ENCODE assay signal across 1 cellular context in the genomic region with DNA sequence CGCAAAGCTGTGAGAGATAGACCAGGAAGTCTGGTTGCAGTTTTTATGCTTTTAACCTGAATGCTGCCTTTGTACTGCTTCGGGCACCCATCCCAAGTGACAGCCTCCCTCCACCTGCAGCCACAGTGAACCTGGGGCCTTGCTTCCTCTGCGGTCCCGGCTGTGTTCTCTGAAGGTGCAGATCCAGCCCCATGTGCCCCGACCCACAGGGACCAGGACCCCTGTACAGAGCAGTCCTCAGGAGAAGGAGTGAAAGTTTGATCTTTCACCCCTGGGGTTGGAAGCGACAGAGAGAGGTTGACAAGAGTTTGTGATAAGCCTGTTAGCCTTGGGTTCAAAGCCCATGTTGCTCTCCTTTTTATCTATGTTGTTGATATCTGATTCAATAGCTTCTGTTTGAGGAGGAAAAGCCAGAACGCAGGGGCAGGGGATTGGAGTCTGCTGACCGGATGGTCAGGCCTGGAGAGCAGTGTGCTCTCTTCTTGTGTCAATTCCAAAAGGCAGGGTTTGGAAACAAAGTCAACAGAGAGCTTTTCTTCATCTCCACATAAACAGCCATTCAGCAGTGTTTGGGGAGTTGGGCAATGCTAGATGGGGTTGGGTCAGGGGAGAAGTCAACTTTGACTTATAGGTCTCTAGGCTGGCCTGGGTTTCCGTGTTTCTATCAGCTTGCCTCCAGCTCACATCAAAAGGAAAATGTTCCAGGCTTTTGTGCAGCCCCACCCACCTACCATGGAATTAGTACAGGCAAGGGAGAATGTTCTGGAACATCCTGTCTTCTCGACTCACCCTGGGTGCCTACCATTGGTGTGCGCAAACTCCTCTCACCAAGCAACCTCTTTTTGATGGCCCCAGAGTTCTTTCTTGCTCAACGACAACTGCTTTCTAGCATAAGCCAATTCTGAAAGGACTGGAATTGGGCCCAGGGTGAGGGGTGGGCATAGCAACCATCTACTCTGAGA.
TF ChIP-seq lines count a peak whose summit lies in the region.

No MANE protein-coding gene starts in this region.

TF ChIP-seq in HepG2, 621 proteins besides CTCF, POLR2A, EP300 and RAD21 (continued from another document and continues in another):
- TF ChIP-seq, protein P1, sequence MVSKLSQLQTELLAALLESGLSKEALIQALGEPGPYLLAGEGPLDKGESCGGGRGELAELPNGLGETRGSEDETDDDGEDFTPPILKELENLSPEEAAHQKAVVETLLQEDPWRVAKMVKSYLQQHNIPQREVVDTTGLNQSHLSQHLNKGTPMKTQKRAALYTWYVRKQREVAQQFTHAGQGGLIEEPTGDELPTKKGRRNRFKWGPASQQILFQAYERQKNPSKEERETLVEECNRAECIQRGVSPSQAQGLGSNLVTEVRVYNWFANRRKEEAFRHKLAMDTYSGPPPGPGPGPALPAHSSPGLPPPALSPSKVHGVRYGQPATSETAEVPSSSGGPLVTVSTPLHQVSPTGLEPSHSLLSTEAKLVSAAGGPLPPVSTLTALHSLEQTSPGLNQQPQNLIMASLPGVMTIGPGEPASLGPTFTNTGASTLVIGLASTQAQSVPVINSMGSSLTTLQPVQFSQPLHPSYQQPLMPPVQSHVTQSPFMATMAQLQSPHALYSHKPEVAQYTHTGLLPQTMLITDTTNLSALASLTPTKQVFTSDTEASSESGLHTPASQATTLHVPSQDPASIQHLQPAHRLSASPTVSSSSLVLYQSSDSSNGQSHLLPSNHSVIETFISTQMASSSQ (IDR thresholded peaks at IDR 0.05; ENCODE audit: low read depth) = peak; percentile 97
- TF ChIP-seq, protein P1 (CRISPR knock-in tag; IDR thresholded peaks at IDR 0.05; ENCODE audit: borderline replicate concordance) = peak; percentile 99
- TF ChIP-seq TCF7L2 (IDR thresholded peaks at IDR 0.05; ENCODE audit: low read depth, low read length) = peak; percentile 95
- no peak for TF ChIP-seq ATF1 (CRISPR knock-in tag; IDR thresholded peaks at IDR 0.05)
- peak; percentile 75 for TF ChIP-seq ZNF501 (CRISPR knock-in tag; IDR thresholded peaks at IDR 0.05)
- peak; percentile 81; the same call in 1 of the 2 replicates for TF ChIP-seq ZNF557 (CRISPR knock-in tag; IDR thresholded peaks at IDR 0.05)
- TF ChIP-seq ZNF224 (CRISPR knock-in tag; IDR thresholded peaks at IDR 0.05) = no peak
- TF ChIP-seq, protein P2, sequence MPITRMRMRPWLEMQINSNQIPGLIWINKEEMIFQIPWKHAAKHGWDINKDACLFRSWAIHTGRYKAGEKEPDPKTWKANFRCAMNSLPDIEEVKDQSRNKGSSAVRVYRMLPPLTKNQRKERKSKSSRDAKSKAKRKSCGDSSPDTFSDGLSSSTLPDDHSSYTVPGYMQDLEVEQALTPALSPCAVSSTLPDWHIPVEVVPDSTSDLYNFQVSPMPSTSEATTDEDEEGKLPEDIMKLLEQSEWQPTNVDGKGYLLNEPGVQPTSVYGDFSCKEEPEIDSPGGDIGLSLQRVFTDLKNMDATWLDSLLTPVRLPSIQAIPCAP (CRISPR knock-in tag; IDR thresholded peaks at IDR 0.05; ENCODE audit: low read depth) = 0 out of 2 replicates have a peak, but pooled peaks have one; percentile 83
- peak; percentile 57; the same call in 1 of the 2 replicates for TF ChIP-seq GZF1 (CRISPR knock-in tag; IDR thresholded peaks at IDR 0.05)
- TF ChIP-seq MTA3 (CRISPR knock-in tag; IDR thresholded peaks at IDR 0.05) = no peak
- TF ChIP-seq ZBTB7B (CRISPR knock-in tag; IDR thresholded peaks at IDR 0.05) = peak; percentile 97
- TF ChIP-seq SMAD3 (CRISPR knock-in tag; IDR thresholded peaks at IDR 0.05) = peak; percentile 98
- TF ChIP-seq, protein P3, sequence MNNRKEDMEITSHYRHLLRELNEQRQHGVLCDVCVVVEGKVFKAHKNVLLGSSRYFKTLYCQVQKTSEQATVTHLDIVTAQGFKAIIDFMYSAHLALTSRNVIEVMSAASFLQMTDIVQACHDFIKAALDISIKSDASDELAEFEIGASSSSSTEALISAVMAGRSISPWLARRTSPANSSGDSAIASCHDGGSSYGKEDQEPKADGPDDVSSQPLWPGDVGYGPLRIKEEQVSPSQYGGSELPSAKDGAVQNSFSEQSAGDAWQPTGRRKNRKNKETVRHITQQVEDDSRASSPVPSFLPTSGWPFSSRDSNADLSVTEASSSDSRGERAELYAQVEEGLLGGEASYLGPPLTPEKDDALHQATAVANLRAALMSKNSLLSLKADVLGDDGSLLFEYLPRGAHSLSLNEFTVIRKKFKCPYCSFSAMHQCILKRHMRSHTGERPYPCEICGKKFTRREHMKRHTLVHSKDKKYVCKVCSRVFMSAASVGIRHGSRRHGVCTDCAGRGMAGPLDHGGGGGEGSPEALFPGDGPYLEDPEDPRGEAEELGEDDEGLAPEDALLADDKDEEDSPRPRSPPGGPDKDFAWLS (CRISPR knock-in tag; IDR thresholded peaks at IDR 0.05; ENCODE audit: borderline replicate concordance) = no peak
- TF ChIP-seq REXO4 (CRISPR knock-in tag; IDR thresholded peaks at IDR 0.05; ENCODE audit: borderline replicate concordance) = 0 out of 2 replicates have a peak, but pooled peaks have one; percentile 48
- no peak for TF ChIP-seq SUZ12 (IDR thresholded peaks at IDR 0.05; ENCODE audit: low read depth, low read length)
- TF ChIP-seq ARNT2 (CRISPR knock-in tag; IDR thresholded peaks at IDR 0.05; ENCODE audit: low read depth) = peak; percentile 91
- TF ChIP-seq HNF4A (CRISPR knock-in tag; IDR thresholded peaks at IDR 0.05) = peak; percentile 99
- TF ChIP-seq, protein P4, sequence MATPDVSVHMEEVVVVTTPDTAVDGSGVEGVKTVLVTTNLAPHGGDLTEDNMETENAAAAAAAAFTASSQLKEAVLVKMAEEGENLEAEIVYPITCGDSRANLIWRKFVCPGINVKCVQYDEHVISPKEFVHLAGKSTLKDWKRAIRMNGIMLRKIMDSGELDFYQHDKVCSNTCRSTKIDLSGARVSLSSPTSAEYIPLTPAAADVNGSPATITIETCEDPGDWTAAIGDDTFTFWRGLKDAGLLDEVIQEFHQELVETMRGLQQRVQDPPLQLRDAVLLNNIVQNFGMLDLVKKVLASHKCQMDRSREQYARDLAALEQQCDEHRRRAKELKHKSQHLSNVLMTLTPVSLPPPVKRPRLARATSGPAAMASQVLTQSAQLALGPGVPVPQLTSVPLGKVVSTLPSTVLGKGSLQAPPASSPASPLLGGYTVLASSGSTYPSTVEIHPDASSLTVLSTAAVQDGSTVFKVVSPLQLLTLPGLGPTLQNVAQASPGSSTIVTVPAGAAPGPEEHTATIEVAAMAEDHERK (CRISPR knock-in tag; IDR thresholded peaks at IDR 0.05; ENCODE audit: low read depth) = no peak
- TF ChIP-seq, protein P5, sequence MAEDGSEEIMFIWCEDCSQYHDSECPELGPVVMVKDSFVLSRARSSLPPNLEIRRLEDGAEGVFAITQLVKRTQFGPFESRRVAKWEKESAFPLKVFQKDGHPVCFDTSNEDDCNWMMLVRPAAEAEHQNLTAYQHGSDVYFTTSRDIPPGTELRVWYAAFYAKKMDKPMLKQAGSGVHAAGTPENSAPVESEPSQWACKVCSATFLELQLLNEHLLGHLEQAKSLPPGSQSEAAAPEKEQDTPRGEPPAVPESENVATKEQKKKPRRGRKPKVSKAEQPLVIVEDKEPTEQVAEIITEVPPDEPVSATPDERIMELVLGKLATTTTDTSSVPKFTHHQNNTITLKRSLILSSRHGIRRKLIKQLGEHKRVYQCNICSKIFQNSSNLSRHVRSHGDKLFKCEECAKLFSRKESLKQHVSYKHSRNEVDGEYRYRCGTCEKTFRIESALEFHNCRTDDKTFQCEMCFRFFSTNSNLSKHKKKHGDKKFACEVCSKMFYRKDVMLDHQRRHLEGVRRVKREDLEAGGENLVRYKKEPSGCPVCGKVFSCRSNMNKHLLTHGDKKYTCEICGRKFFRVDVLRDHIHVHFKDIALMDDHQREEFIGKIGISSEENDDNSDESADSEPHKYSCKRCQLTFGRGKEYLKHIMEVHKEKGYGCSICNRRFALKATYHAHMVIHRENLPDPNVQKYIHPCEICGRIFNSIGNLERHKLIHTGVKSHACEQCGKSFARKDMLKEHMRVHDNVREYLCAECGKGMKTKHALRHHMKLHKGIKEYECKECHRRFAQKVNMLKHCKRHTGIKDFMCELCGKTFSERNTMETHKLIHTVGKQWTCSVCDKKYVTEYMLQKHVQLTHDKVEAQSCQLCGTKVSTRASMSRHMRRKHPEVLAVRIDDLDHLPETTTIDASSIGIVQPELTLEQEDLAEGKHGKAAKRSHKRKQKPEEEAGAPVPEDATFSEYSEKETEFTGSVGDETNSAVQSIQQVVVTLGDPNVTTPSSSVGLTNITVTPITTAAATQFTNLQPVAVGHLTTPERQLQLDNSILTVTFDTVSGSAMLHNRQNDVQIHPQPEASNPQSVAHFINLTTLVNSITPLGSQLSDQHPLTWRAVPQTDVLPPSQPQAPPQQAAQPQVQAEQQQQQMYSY (CRISPR knock-in tag; IDR thresholded peaks at IDR 0.05) = peak; percentile 80
- peak; percentile 83 for TF ChIP-seq ZNF343 (CRISPR knock-in tag; IDR thresholded peaks at IDR 0.05)
- peak; percentile 97 for TF ChIP-seq HDAC1 (CRISPR knock-in tag; IDR thresholded peaks at IDR 0.05)
- peak; percentile 52; the same call in 1 of the 2 replicates for TF ChIP-seq ZNF577 (CRISPR knock-in tag; IDR thresholded peaks at IDR 0.05; ENCODE audit: borderline replicate concordance, low read depth)
- TF ChIP-seq XBP1 (CRISPR knock-in tag; IDR thresholded peaks at IDR 0.05) = no peak
- TF ChIP-seq, protein P6, sequence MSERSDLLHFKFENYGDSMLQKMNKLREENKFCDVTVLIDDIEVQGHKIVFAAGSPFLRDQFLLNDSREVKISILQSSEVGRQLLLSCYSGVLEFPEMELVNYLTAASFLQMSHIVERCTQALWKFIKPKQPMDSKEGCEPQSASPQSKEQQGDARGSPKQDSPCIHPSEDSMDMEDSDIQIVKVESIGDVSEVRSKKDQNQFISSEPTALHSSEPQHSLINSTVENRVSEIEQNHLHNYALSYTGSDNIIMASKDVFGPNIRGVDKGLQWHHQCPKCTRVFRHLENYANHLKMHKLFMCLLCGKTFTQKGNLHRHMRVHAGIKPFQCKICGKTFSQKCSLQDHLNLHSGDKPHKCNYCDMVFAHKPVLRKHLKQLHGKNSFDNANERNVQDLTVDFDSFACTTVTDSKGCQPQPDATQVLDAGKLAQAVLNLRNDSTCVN (CRISPR knock-in tag; IDR thresholded peaks at IDR 0.05; ENCODE audit: borderline replicate concordance) = peak; percentile 86
- TF ChIP-seq BORCS8-MEF2B (CRISPR knock-in tag; IDR thresholded peaks at IDR 0.05) = no peak; the same call in 1 of the 2 replicates
- TF ChIP-seq PHF8 (CRISPR knock-in tag; IDR thresholded peaks at IDR 0.05) = peak; percentile 44; the same call in 1 of the 2 replicates
- TF ChIP-seq ZNF205 (CRISPR knock-in tag; IDR thresholded peaks at IDR 0.05) = peak; percentile 96
- TF ChIP-seq HIVEP1 (CRISPR knock-in tag; IDR thresholded peaks at IDR 0.05) = no peak
- TF ChIP-seq, protein P7, sequence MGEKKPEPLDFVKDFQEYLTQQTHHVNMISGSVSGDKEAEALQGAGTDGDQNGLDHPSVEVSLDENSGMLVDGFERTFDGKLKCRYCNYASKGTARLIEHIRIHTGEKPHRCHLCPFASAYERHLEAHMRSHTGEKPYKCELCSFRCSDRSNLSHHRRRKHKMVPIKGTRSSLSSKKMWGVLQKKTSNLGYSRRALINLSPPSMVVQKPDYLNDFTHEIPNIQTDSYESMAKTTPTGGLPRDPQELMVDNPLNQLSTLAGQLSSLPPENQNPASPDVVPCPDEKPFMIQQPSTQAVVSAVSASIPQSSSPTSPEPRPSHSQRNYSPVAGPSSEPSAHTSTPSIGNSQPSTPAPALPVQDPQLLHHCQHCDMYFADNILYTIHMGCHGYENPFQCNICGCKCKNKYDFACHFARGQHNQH (CRISPR knock-in tag; IDR thresholded peaks at IDR 0.05) = peak; percentile 97
- TF ChIP-seq, protein P8, sequence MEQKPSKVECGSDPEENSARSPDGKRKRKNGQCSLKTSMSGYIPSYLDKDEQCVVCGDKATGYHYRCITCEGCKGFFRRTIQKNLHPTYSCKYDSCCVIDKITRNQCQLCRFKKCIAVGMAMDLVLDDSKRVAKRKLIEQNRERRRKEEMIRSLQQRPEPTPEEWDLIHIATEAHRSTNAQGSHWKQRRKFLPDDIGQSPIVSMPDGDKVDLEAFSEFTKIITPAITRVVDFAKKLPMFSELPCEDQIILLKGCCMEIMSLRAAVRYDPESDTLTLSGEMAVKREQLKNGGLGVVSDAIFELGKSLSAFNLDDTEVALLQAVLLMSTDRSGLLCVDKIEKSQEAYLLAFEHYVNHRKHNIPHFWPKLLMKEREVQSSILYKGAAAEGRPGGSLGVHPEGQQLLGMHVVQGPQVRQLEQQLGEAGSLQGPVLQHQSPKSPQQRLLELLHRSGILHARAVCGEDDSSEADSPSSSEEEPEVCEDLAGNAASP (CRISPR knock-in tag; IDR thresholded peaks at IDR 0.05; ENCODE audit: borderline replicate concordance) = peak; percentile 94; the same call in 1 of the 2 replicates
- no peak for TF ChIP-seq ATM (IDR thresholded peaks at IDR 0.05; ENCODE audit: borderline replicate concordance)
- TF ChIP-seq ZNF160 (CRISPR knock-in tag; IDR thresholded peaks at IDR 0.05) = peak; percentile 81; the same call in 1 of the 2 replicates
- TF ChIP-seq ZNF737 (CRISPR knock-in tag; IDR thresholded peaks at IDR 0.05; ENCODE audit: borderline replicate concordance) = 0 out of 2 replicates have a peak, but pooled peaks have one; percentile 24
- TF ChIP-seq NFIC (IDR thresholded peaks at IDR 0.05; ENCODE audit: low read length) = no peak
- TF ChIP-seq ZNF792 (CRISPR knock-in tag; IDR thresholded peaks at IDR 0.05) = peak; percentile 85; the same call in 1 of the 2 replicates
- TF ChIP-seq, protein P9, sequence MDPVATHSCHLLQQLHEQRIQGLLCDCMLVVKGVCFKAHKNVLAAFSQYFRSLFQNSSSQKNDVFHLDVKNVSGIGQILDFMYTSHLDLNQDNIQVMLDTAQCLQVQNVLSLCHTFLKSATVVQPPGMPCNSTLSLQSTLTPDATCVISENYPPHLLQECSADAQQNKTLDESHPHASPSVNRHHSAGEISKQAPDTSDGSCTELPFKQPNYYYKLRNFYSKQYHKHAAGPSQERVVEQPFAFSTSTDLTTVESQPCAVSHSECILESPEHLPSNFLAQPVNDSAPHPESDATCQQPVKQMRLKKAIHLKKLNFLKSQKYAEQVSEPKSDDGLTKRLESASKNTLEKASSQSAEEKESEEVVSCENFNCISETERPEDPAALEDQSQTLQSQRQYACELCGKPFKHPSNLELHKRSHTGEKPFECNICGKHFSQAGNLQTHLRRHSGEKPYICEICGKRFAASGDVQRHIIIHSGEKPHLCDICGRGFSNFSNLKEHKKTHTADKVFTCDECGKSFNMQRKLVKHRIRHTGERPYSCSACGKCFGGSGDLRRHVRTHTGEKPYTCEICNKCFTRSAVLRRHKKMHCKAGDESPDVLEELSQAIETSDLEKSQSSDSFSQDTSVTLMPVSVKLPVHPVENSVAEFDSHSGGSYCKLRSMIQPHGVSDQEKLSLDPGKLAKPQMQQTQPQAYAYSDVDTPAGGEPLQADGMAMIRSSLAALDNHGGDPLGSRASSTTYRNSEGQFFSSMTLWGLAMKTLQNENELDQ (CRISPR knock-in tag; IDR thresholded peaks at IDR 0.05; ENCODE audit: borderline replicate concordance) = no peak
- peak; percentile 57; the same call in 1 of the 2 replicates for TF ChIP-seq KDM2A (CRISPR knock-in tag; IDR thresholded peaks at IDR 0.05; ENCODE audit: borderline replicate concordance, low read depth)
